8 cellular contexts compared by ENCODE assay signal in genomic region chr19:36378625-36379509, GRCh38.
A peak's percentile ranks its signal among the peaks of the same experiment; 100 is the strongest.
DNase-seq lines count a peak whose midpoint lies in the region; ATAC-seq, FAIRE-seq and TF ChIP-seq lines count a peak whose summit lies in the region.

Gene ZFP14, minus strand, starts transcription at chr19:36379201. Its CDS starts 11,309 bp downstream, at chr19:36367892.

- H3K4me3 ChIP-seq in AG04449 (ENCODE audit: low read depth, low read length), result peak within 1 kb of the TSS; percentile 93

- peak within 1 kb of the TSS; percentile 96 for H3K27ac Mint-ChIP-seq in central memory CD8-positive, alpha-beta T cell (ENCODE audit: low read depth)

- peak; percentile 26 for TF ChIP-seq CTCF in AG04449 (IDR thresholded peaks at IDR 0.05; ENCODE audit: insufficient read depth, low read length, missing control alignments)

- peaks cover 13% of the 10 kb centered on the region for H3K36me3 Mint-ChIP-seq in central memory CD8-positive, alpha-beta T cell (ENCODE audit: insufficient read depth)

- POLR2A ChIA-PET in AG04449 (lab: Yijun Ruan, JAX), result no interaction called here

- FAIRE-seq in islet of Langerhans (lab: Jason Lieb, UNC), result peak; percentile 36

- CTCF ChIA-PET in AG04449 (lab: Yijun Ruan, JAX), result interaction anchor here (1.6 to 1.7 kb wide), 2 partner anchors 10 to 12 kb away, joined by 3 to 4 read pairs; no protein-coding TSS in a partner anchor

- no peaks in the 10 kb centered on the region for H3K27me3 Mint-ChIP-seq in central memory CD8-positive, alpha-beta T cell

- DNase-seq in AG04449 (ENCODE audit: low read depth, low spot score) (peak; percentile 38), NCI-H2227 (lab: John Stamatoyannopoulos, UW; ENCODE audit: unreplicated experiment) (peak; percentile 100)
- DNase-seq in activated CD4-positive, CD25-positive, alpha-beta regulatory T cell (lab: John Stamatoyannopoulos, UW), result peak; percentile 87 to 92 (median 88)
- peak; percentile 88 to 92 for DNase-seq in central memory CD8-positive, alpha-beta T cell (ENCODE audit: low spot score in 2 of 2)
- peak; percentile 88 to 90 for DNase-seq in stimulated activated CD4-positive, alpha-beta T cell treated with anti-CD3 and anti-CD28 coated beads, Interleukin-12 subunit alpha, Interleukin-12 subunit beta, amount 100 ng/mL, for 24 hours (ENCODE audit: low read depth in 2 of 2)

- ATAC-seq in GM18873 (IDR thresholded peaks at IDR 0.05; ENCODE audit: low FRiP score, unreplicated experiment), result peak; percentile 82
- ATAC-seq in HG03135 (IDR thresholded peaks at IDR 0.05; ENCODE audit: unreplicated experiment), result peak; percentile 90
- peak; percentile 98 for ATAC-seq in central memory CD8-positive, alpha-beta T cell (replicated peaks; ENCODE audit: extremely low read depth, poor library complexity, severe bottlenecking)

- H3K4me3 Mint-ChIP-seq in central memory CD8-positive, alpha-beta T cell, result peak within 1 kb of the TSS; percentile 94

- H3K9me3 Mint-ChIP-seq in central memory CD8-positive, alpha-beta T cell, result no peaks in the 10 kb centered on the region

- peaks cover 18% of the 10 kb centered on the region for H3K4me1 Mint-ChIP-seq in central memory CD8-positive, alpha-beta T cell

Comparison
In these comparisons a context has a peak if more than half of its experiments do, and no peak if none do; other contexts are left out.
1. Peak in every context shown above with its lines: DNase-seq, ATAC-seq and H3K4me3 ChIP-seq.
2. DNase-seq: peak in every context shown above with its lines; median percentile 100 in NCI-H2227; 90 in central memory CD8-positive, alpha-beta T cell; 89 in stimulated activated CD4-positive, alpha-beta T cell treated with anti-CD3 and anti-CD28 coated beads, Interleukin-12 subunit alpha, Interleukin-12 subunit beta, amount 100 ng/mL, for 24 hours; 88 in activated CD4-positive, CD25-positive, alpha-beta regulatory T cell; 38 in AG04449.